Comparison of ENCODE assay signal across 16 cellular contexts in the genomic region with DNA sequence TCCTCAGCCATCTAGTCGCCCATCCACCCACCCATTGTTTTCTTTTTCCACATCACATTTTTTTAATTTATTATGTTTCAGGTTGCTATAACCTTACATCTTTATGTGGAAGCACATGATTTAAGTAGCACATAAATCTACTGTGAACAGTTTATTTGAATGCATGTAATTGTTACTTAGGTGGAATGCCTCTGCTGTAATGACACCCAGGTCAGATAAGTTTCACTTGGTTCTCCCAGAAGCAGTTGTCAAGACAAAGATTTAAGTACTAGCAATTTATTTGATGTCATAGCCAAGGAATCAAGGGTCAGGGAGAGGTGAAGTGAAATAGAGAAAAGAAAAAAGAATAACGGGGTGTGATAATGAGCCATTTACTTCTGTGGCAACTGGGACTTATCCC.
DNase-seq lines count a peak whose midpoint lies in the region; ATAC-seq, FAIRE-seq and TF ChIP-seq lines count a peak whose summit lies in the region.
"Had no signal": no experiment of that assay in that cellular context is flagged by ENCODE, and none has a peak within 500 bp of the region (broad histone marks: within the 10 kb centered on the region; RNA-seq: fewer than 3 reads in every experiment).

No MANE protein-coding gene starts in this region.

- H3K27ac Mint-ChIP-seq in astrocyte (ENCODE audit: unreplicated experiment) (no peak overlapping the region), memory B cell (peak overlapping the region; percentile 5)

- no peak for TF ChIP-seq CTCF in SK-N-SH (IDR thresholded peaks at IDR 0.05)
- TF ChIP-seq CTCF in astrocyte (IDR thresholded peaks at IDR 0.05; ENCODE audit: insufficient read depth, low read depth, low read length): no peak
- no peak for TF ChIP-seq CTCF in heart right ventricle (IDR thresholded peaks at IDR 0.05)

- no peaks in the 10 kb centered on the region for H3F3A ChIP-seq in SK-N-SH (replicated peaks; ENCODE audit: insufficient read depth)

- FAIRE-seq in astrocyte (lab: Jason Lieb, UNC): no peak
- FAIRE-seq: GM12878, GM19239 had no signal

- TF ChIP-seq RAD21 in SK-N-SH (IDR thresholded peaks at IDR 0.05; ENCODE audit: low read length): no peak

- intact Hi-C loops in head of caudate nucleus (cut with DNase I) (no loop called here), heart right ventricle (cut with DNase I) (no loop called here)

- H3K4me1 ChIP-seq in SK-N-SH (ENCODE audit: control insufficient read depth in 1 of 2, insufficient read depth in 2 of 2, low read depth in 1 of 2, low read length in 1 of 2) (peaks cover 0 to 3% of the 10 kb centered on the region in 2 experiments; a peak in 2 of 4 replicates), astrocyte (ENCODE audit: insufficient read depth, low read length) (peaks cover 8% of the 10 kb centered on the region), heart right ventricle (peaks cover 0 to 5% (median 0%) of the 10 kb centered on the region in 9 donors)

- no peak for DNase-seq in SK-N-SH
- DNase-seq in astrocyte (ENCODE audit: low read depth): peak; percentile 44
- no peak for DNase-seq in memory B cell (ENCODE audit: low spot score in 2 of 2)
- DNase-seq in NCI-H526 treated with DMSO at 0.1 percent for 48 hours (lab: John Stamatoyannopoulos, UW): no peak
- DNase-seq in head of caudate nucleus: no peak
- DNase-seq in HPDE6-E6E7 (ENCODE audit: extremely low spot score): no peak
- no peak for DNase-seq in heart right ventricle
- DNase-seq: 8988T, C1 segment of cervical spinal cord, NCI-H345, PC-3 had no signal

- ATAC-seq in SK-N-SH treated with all-trans-retinoic acid at 6 μM for 48 hours (no peak; the same call in 2 of the 3 replicates), memory B cell (ENCODE audit: low read depth) (no peak), heart right ventricle (no peak)
- ATAC-seq: GM12878, HCT116, PC-3 had no signal

- no peaks in the 10 kb centered on the region for H3K36me3 ChIP-seq in SK-N-SH (replicated peaks in 1 of 2; ENCODE audit: control insufficient read depth in 1 of 2, insufficient read depth in 2 of 2, low read length in 1 of 2)
- no peaks in the 10 kb centered on the region for H3K36me3 ChIP-seq in astrocyte (ENCODE audit: insufficient read depth, low read length)
- H3K36me3 ChIP-seq in heart right ventricle: no peaks in the 10 kb centered on the region

- H3K36me3 Mint-ChIP-seq in astrocyte (ENCODE audit: low read depth, unreplicated experiment) (no peaks in the 10 kb centered on the region), memory B cell (no peaks in the 10 kb centered on the region)

- POLR2A ChIA-PET in SK-N-SH (lab: Yijun Ruan, JAX): no interaction called here

- WGBS in SK-N-SH (ENCODE audit: low lambda C conversion rate): 78% methylated on average over 2 of the region's 2 CpGs
- 76 to 79% methylated on average over 2 of the region's 2 CpGs for WGBS in heart right ventricle, 2 donors

- H3K4me2 ChIP-seq in SK-N-SH: no peak overlapping the region
- H3K4me2 ChIP-seq in astrocyte (ENCODE audit: low read length): no peak overlapping the region
- H3K4me2 ChIP-seq: KMS-11 had no signal

- no peak overlapping the region for H3K4me3 Mint-ChIP-seq in astrocyte (ENCODE audit: unreplicated experiment)
- no peak overlapping the region for H3K4me3 Mint-ChIP-seq in memory B cell

- H3K9ac ChIP-seq in SK-N-SH (no peak overlapping the region), astrocyte (ENCODE audit: low read length) (no peak overlapping the region)
- H3K9ac ChIP-seq: KMS-11 had no signal

- H3K27me3 Mint-ChIP-seq in astrocyte (ENCODE audit: low read depth, unreplicated experiment): no peaks in the 10 kb centered on the region
- H3K27me3 Mint-ChIP-seq in memory B cell: no peaks in the 10 kb centered on the region

- no peak overlapping the region for H2AFZ ChIP-seq in SK-N-SH (ENCODE audit: low read depth)
- no peak overlapping the region for H2AFZ ChIP-seq in astrocyte (ENCODE audit: low read depth, low read length)

- no peaks in the 10 kb centered on the region for H3K79me2 ChIP-seq in SK-N-SH (ENCODE audit: insufficient read depth)
- no peaks in the 10 kb centered on the region for H3K79me2 ChIP-seq in astrocyte (ENCODE audit: insufficient read depth, low read length)

- H3K9me2 ChIP-seq in SK-N-SH: no peaks in the 10 kb centered on the region

- H3K27me3 ChIP-seq in SK-N-SH (ENCODE audit: insufficient read depth) (no peaks in the 10 kb centered on the region), astrocyte (ENCODE audit: insufficient read depth, low read length) (no peaks in the 10 kb centered on the region), heart right ventricle (no peaks in the 10 kb centered on the region)

- H4K20me1 ChIP-seq in SK-N-SH (ENCODE audit: insufficient read depth) (no peaks in the 10 kb centered on the region), astrocyte (ENCODE audit: insufficient read depth, low read length) (no peaks in the 10 kb centered on the region)

- H3K9me3 Mint-ChIP-seq in astrocyte (ENCODE audit: unreplicated experiment) (peaks cover 5% of the 10 kb centered on the region), memory B cell (no peaks in the 10 kb centered on the region)

- H3K4me1 Mint-ChIP-seq in astrocyte (ENCODE audit: low read depth, unreplicated experiment): peaks cover 10% of the 10 kb centered on the region
- H3K4me1 Mint-ChIP-seq in memory B cell: peaks cover 3% of the 10 kb centered on the region

- TF ChIP-seq EP300 in SK-N-SH (IDR thresholded peaks at IDR 0.05; ENCODE audit: borderline replicate concordance in 1 of 2, low read depth in 1 of 2, low read length in 1 of 2): no peak

- no peaks in the 10 kb centered on the region for H3K9me3 ChIP-seq in SK-N-SH
- H3K9me3 ChIP-seq in astrocyte (ENCODE audit: insufficient read depth, low read depth, low read length): no peaks in the 10 kb centered on the region
- peaks cover 0 to 7% (median 5%) of the 10 kb centered on the region in 11 donors for H3K9me3 ChIP-seq in heart right ventricle

- no peak overlapping the region for H3K27ac ChIP-seq in SK-N-SH (ENCODE audit: low read depth in 2 of 2, low read length in 1 of 2)
- H3K27ac ChIP-seq in astrocyte (ENCODE audit: low read depth, low read length): no peak overlapping the region
- H3K27ac ChIP-seq in heart right ventricle: peak overlapping the region in 1 of 10 donors; percentile 17
- H3K27ac ChIP-seq: KMS-11 had no signal

- H3K4me3 ChIP-seq in SK-N-SH (ENCODE audit: low read depth in 2 of 2, low read length in 1 of 2): no peak overlapping the region
- no peak overlapping the region for H3K4me3 ChIP-seq in astrocyte (ENCODE audit: insufficient read depth, low read depth, low read length)
- no peak overlapping the region for H3K4me3 ChIP-seq in heart right ventricle
- H3K4me3 ChIP-seq: GM12878 had no signal

- CTCF ChIA-PET in SK-N-SH (lab: Yijun Ruan, JAX): no interaction called here

TF ChIP-seq in SK-N-SH treated with all-trans-retinoic acid at 6 μM for 48 hours, 23 proteins besides CTCF, POLR2A, EP300 and RAD21:
- peak; percentile 65 for TF ChIP-seq ISL1 (CRISPR knock-in tag; IDR thresholded peaks at IDR 0.05)
- no peak for TF ChIP-seq GLIS3 (CRISPR knock-in tag; IDR thresholded peaks at IDR 0.05)

TF ChIP-seq in SK-N-SH, 30 proteins besides CTCF, POLR2A, EP300 and RAD21:
- TF ChIP-seq, protein P1, sequence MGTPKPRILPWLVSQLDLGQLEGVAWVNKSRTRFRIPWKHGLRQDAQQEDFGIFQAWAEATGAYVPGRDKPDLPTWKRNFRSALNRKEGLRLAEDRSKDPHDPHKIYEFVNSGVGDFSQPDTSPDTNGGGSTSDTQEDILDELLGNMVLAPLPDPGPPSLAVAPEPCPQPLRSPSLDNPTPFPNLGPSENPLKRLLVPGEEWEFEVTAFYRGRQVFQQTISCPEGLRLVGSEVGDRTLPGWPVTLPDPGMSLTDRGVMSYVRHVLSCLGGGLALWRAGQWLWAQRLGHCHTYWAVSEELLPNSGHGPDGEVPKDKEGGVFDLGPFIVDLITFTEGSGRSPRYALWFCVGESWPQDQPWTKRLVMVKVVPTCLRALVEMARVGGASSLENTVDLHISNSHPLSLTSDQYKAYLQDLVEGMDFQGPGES (IDR thresholded peaks at IDR 0.05; ENCODE audit: low read depth, low read length): no peak
- no peak for TF ChIP-seq EZH2phosphoT487 (IDR thresholded peaks at IDR 0.05; ENCODE audit: borderline replicate concordance, low read depth)
